ENCODE assay signal across 8 cellular contexts in genomic region chr10:78302739-78302988, GRCh38.
DNase-seq lines count a peak whose midpoint lies in the region; ATAC-seq, FAIRE-seq and TF ChIP-seq lines count a peak whose summit lies in the region.

No MANE protein-coding gene starts in this region.

- no peak overlapping the region for H2AFZ ChIP-seq in HepG2 (ENCODE audit: low read length)

- peak overlapping the region; percentile 45 for H3K27ac ChIP-seq in HepG2 (ENCODE audit: extremely low read length, insufficient read depth, low read length)
- H3K27ac ChIP-seq in temporal lobe (ENCODE audit: low read depth, low read length), result peak overlapping the region; percentile 97

- H3K9me3 Mint-ChIP-seq in activated CD4-positive, alpha-beta T cell treated with anti-CD3 and anti-CD28 coated beads for 36 hours (ENCODE audit: low read depth), result peaks cover 2% of the 10 kb centered on the region

- H3K4me1 ChIP-seq in adipocyte (ENCODE audit: control insufficient read depth, insufficient read depth, low read length) (peaks cover 19% of the 10 kb centered on the region), HepG2 (ENCODE audit: insufficient read depth, low read length) (peaks cover 16% of the 10 kb centered on the region)

- no peak for TF ChIP-seq POLR2A in HepG2 (IDR thresholded peaks at IDR 0.05; ENCODE audit: insufficient read depth in 1 of 2, low read depth in 2 of 2, low read length in 2 of 2)

- no peak for DNase-seq in activated CD4-positive, alpha-beta T cell treated with anti-CD3 and anti-CD28 coated beads for 36 hours
- DNase-seq in activated CD4-positive, alpha-beta T cell treated with anti-CD3 and anti-CD28 coated beads for 4 hours, result no peak
- DNase-seq in adipocyte (ENCODE audit: low read depth) (no peak), HepG2 (ENCODE audit: low spot score) (no peak), AG08395 (ENCODE audit: low spot score) (no peak), SW 1271 (lab: John Stamatoyannopoulos, UW) (no peak)

- H3K27me3 Mint-ChIP-seq in activated CD4-positive, alpha-beta T cell treated with anti-CD3 and anti-CD28 coated beads for 36 hours, result no peaks in the 10 kb centered on the region

- in situ Hi-C loops in HepG2 (cut with HindIII; ENCODE audit: extremely low pct_ligation_motif_present, low pct_unique_long_range_greater_than_20kb), result no loop called here

- H3K4me1 Mint-ChIP-seq in activated CD4-positive, alpha-beta T cell treated with anti-CD3 and anti-CD28 coated beads for 36 hours, result peaks cover 12% of the 10 kb centered on the region

- BruUV-seq in HepG2 (replicated peaks; lab: Mats Ljungman, UMichigan), result TSS peak; percentile 49

- no peaks in the 10 kb centered on the region for H3K36me3 Mint-ChIP-seq in activated CD4-positive, alpha-beta T cell treated with anti-CD3 and anti-CD28 coated beads for 36 hours (ENCODE audit: low read depth)

- peak overlapping the region; percentile 90 for H3K27ac Mint-ChIP-seq in activated CD4-positive, alpha-beta T cell treated with anti-CD3 and anti-CD28 coated beads for 36 hours

- no peaks in the 10 kb centered on the region for H4K20me1 ChIP-seq in HepG2 (ENCODE audit: insufficient read depth, low read length)

- no peaks in the 10 kb centered on the region for H3K79me2 ChIP-seq in HepG2 (ENCODE audit: insufficient read depth, low read length)

- no peak for TF ChIP-seq RAD21 in HepG2 (CRISPR knock-in tag; IDR thresholded peaks at IDR 0.05)

- H3K27me3 ChIP-seq in adipocyte (replicated peaks; ENCODE audit: control insufficient read depth, insufficient read depth, low read length) (no peaks in the 10 kb centered on the region), HepG2 (ENCODE audit: control insufficient read depth in 1 of 2, insufficient read depth in 2 of 2, low read length in 2 of 2) (peaks cover 0 to 2% of the 10 kb centered on the region in 2 experiments; a peak in 2 of 5 replicates)

- TF ChIP-seq CTCF in HepG2 (CRISPR knock-in tag; IDR thresholded peaks at IDR 0.05), result no peak

- H3K4me3 ChIP-seq in adipocyte (ENCODE audit: low read length) (peak overlapping the region; percentile 81), HepG2 (replicated peaks in 1 of 3; ENCODE audit: insufficient read depth in 1 of 3, low read depth in 2 of 3, low read length in 3 of 3) (peak overlapping the region; percentile 60 to 89 (median 61))

- H3K9ac ChIP-seq in adipocyte (ENCODE audit: low read length) (peak overlapping the region; percentile 92), HepG2 (ENCODE audit: insufficient read depth, low read depth, low read length) (peak overlapping the region; percentile 75)

- no peak for TF ChIP-seq EP300 in HepG2 (IDR thresholded peaks at IDR 0.05; ENCODE audit: low read depth in 2 of 2, low read length in 2 of 2)
- TF ChIP-seq EP300 in HepG2 (CRISPR knock-in tag; IDR thresholded peaks at IDR 0.05; ENCODE audit: borderline replicate concordance), result no peak

- intact Hi-C loops in activated CD4-positive, alpha-beta T cell treated with anti-CD3 and anti-CD28 coated beads for 36 hours (cut with DNase I, micrococcal nuclease), result loop anchor here (2.0 to 10.0 kb wide), 5 partner anchors 256 to 1885 kb away; partner anchors contain the start of genes PPIF (in 1 of the 2), ZCCHC24 (in 1 of the 2) and ZMIZ1 (in 1 of the 2)
- intact Hi-C loops in HepG2 (cut with micrococcal nuclease; ENCODE audit: unreplicated experiment), result loop anchor here (10.0 kb wide), 2 partner anchors 258 to 282 kb away; no protein-coding TSS in a partner anchor

- FAIRE-seq in HepG2 (lab: Jason Lieb, UNC), result no peak

- no peaks in the 10 kb centered on the region for H3K36me3 ChIP-seq in adipocyte (ENCODE audit: control insufficient read depth, insufficient read depth, low read length, severe bottlenecking)
- H3K36me3 ChIP-seq in HepG2 (replicated peaks in 1 of 2; ENCODE audit: control insufficient read depth in 1 of 2, insufficient read depth in 2 of 2, low read length in 2 of 2), result no peaks in the 10 kb centered on the region

- H3K9me3 ChIP-seq in adipocyte (ENCODE audit: control insufficient read depth, low read length) (peaks cover 4% of the 10 kb centered on the region), HepG2 (ENCODE audit: low read length) (no peaks in the 10 kb centered on the region)

- H3K4me3 Mint-ChIP-seq in activated CD4-positive, alpha-beta T cell treated with anti-CD3 and anti-CD28 coated beads for 36 hours, result peak overlapping the region; percentile 79

- CTCF ChIA-PET in activated CD4-positive, alpha-beta T cell treated with anti-CD3 and anti-CD28 coated beads for 36 hours (lab: Charles Lee), result interaction anchor here (0.5 to 1.7 kb wide), 5 partner anchors 11 to 892 kb away, joined by 3 to 4 read pairs (median 3); no protein-coding TSS in a partner anchor
- CTCF ChIA-PET in HepG2 (lab: Yijun Ruan, JAX; ENCODE audit: low intra/inter-chr PET ratio, low total read pairs), result interaction anchor here (1.7 kb wide), 1 partner anchor 355 kb away, joined by 5 read pairs; no protein-coding TSS in a partner anchor

- H3K4me2 ChIP-seq in HepG2 (ENCODE audit: low read depth, low read length), result peak overlapping the region; percentile 96

- 0% methylated on average over 3 of the region's 3 CpGs for WGBS in HepG2 (ENCODE audit: low lambda C conversion rate)

- no peak for ATAC-seq in activated CD4-positive, alpha-beta T cell treated with anti-CD3 and anti-CD28 coated beads for 36 hours
- no peak for ATAC-seq in HepG2
- no peak for ATAC-seq in GM18909 (IDR thresholded peaks at IDR 0.05; ENCODE audit: poor library complexity, unreplicated experiment)

- POLR2A ChIA-PET in activated CD4-positive, alpha-beta T cell treated with anti-CD3 and anti-CD28 coated beads for 36 hours (lab: Charles Lee), result no interaction called here
- POLR2A ChIA-PET in HepG2 (lab: Yijun Ruan, JAX), result interaction anchor here (1.5 kb wide), 1 partner anchor 218 kb away, joined by 3 read pairs; no protein-coding TSS in a partner anchor

TF ChIP-seq in HepG2, 621 proteins besides CTCF, POLR2A, EP300 and RAD21 (continues in another document):
- no peak for TF ChIP-seq PRPF4 (IDR thresholded peaks at IDR 0.05; ENCODE audit: low read depth, low read length, poor library complexity, severe bottlenecking)
- TF ChIP-seq E2F2 (CRISPR knock-in tag; IDR thresholded peaks at IDR 0.05; ENCODE audit: borderline replicate concordance), result no peak
- TF ChIP-seq TMF1 (CRISPR knock-in tag; IDR thresholded peaks at IDR 0.05; ENCODE audit: low read depth), result no peak
- no peak for TF ChIP-seq ELF3 (CRISPR knock-in tag; IDR thresholded peaks at IDR 0.05)
- no peak for TF ChIP-seq JUNB (CRISPR knock-in tag; IDR thresholded peaks at IDR 0.05; ENCODE audit: borderline replicate concordance)
- TF ChIP-seq, protein P1, sequence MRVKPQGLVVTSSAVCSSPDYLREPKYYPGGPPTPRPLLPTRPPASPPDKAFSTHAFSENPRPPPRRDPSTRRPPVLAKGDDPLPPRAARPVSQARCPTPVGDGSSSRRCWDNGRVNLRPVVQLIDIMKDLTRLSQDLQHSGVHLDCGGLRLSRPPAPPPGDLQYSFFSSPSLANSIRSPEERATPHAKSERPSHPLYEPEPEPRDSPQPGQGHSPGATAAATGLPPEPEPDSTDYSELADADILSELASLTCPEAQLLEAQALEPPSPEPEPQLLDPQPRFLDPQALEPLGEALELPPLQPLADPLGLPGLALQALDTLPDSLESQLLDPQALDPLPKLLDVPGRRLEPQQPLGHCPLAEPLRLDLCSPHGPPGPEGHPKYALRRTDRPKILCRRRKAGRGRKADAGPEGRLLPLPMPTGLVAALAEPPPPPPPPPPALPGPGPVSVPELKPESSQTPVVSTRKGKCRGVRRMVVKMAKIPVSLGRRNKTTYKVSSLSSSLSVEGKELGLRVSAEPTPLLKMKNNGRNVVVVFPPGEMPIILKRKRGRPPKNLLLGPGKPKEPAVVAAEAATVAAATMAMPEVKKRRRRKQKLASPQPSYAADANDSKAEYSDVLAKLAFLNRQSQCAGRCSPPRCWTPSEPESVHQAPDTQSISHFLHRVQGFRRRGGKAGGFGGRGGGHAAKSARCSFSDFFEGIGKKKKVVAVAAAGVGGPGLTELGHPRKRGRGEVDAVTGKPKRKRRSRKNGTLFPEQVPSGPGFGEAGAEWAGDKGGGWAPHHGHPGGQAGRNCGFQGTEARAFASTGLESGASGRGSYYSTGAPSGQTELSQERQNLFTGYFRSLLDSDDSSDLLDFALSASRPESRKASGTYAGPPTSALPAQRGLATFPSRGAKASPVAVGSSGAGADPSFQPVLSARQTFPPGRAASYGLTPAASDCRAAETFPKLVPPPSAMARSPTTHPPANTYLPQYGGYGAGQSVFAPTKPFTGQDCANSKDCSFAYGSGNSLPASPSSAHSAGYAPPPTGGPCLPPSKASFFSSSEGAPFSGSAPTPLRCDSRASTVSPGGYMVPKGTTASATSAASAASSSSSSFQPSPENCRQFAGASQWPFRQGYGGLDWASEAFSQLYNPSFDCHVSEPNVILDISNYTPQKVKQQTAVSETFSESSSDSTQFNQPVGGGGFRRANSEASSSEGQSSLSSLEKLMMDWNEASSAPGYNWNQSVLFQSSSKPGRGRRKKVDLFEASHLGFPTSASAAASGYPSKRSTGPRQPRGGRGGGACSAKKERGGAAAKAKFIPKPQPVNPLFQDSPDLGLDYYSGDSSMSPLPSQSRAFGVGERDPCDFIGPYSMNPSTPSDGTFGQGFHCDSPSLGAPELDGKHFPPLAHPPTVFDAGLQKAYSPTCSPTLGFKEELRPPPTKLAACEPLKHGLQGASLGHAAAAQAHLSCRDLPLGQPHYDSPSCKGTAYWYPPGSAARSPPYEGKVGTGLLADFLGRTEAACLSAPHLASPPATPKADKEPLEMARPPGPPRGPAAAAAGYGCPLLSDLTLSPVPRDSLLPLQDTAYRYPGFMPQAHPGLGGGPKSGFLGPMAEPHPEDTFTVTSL (CRISPR knock-in tag; IDR thresholded peaks at IDR 0.05; ENCODE audit: borderline replicate concordance), result 0 out of 2 replicates have a peak, but pooled peaks have one; percentile 30
